31 cellular contexts compared by ENCODE assay signal in genomic region chr17:66018786-66019185, GRCh38.
A peak's percentile ranks its signal among the peaks of the same experiment; 100 is the strongest.
DNase-seq lines count a peak whose midpoint lies in the region; ATAC-seq and TF ChIP-seq lines count a peak whose summit lies in the region.
"Had no signal": no experiment of that assay in that cellular context is flagged by ENCODE, and none has a peak within 500 bp of the region (broad histone marks: within the 10 kb centered on the region; RNA-seq: fewer than 3 reads in every experiment).

No MANE protein-coding gene starts in this region.

- H3K27me3 ChIP-seq in uterus: no peaks in the 10 kb centered on the region
- H3K27me3 ChIP-seq: brain microvascular endothelial cell, esophagus muscularis mucosa, foreskin keratinocyte, ovary, stomach, thyroid gland had no signal

- no peak overlapping the region for H3K27ac ChIP-seq in uterus
- H3K27ac ChIP-seq: brain microvascular endothelial cell, esophagus muscularis mucosa, foreskin keratinocyte, ovary, RWPE1, stomach, thyroid gland had no signal

- intact Hi-C loops in uterus (cut with DNase I; ENCODE audit: low total_unique reads): no loop called here

- peak; percentile 74 for DNase-seq in DMS153 (lab: John Stamatoyannopoulos, UW)
- DNase-seq in NCI-H1436 (lab: John Stamatoyannopoulos, UW): peak; percentile 71
- peak; percentile 33 for DNase-seq in NCI-H345 (lab: John Stamatoyannopoulos, UW)
- DNase-seq in dermis microvascular lymphatic vessel endothelial cell (ENCODE audit: low read depth in 2 of 2): peak; percentile 30 to 84
- DNase-seq in Kasumi-1 (lab: John Stamatoyannopoulos, UW): no peak
- DNase-seq in uterus: no peak
- DNase-seq: ACHN; activated CD4-positive, alpha-beta T cell treated with anti-CD3 and anti-CD28 coated beads, Interleukin-2, amount 50 U/mL, for 48 hours; activated CD8-positive, alpha-beta memory T cell treated with anti-CD3 and anti-CD28 coated beads, Interleukin-2, amount 50 U/mL, for 4 hours; activated naive CD4-positive, alpha-beta T cell treated with anti-CD3 and anti-CD28 coated beads, Interleukin-2, amount 10 ng/mL, durations not matched to agents 7 days and 5 days; BE2C; brain microvascular endothelial cell; COR-L47; effector memory CD8-positive, alpha-beta T cell; foreskin keratinocyte; KBM-7; MM.1S; NCI-H187; NCI-H524 treated with DMSO at 0.1 percent for 48 hours; ovary; retina; small intestine; stimulated activated CD4-positive, alpha-beta T cell treated with anti-CD3 and anti-CD28 coated beads, Interleukin-1b, Interleukin-23, amount 100 ng/mL, for 48 hours; stimulated activated CD8-positive, alpha-beta memory T cell treated with anti-CD3 and anti-CD28 coated beads, Interleukin-4, amount 100 ng/mL, for 48 hours; stomach; thyroid gland had no signal

- TF ChIP-seq CTCF in uterus (IDR thresholded peaks at IDR 0.05): no peak

- H3K4me3 ChIP-seq in uterus: no peak overlapping the region
- H3K4me3 ChIP-seq: esophagus muscularis mucosa, lung, ovary, stomach, thyroid gland had no signal

- no peaks in the 10 kb centered on the region for H3K36me3 ChIP-seq in uterus
- H3K36me3 ChIP-seq: BE2C, brain microvascular endothelial cell, ovary, thyroid gland had no signal

- peaks cover 0 to 12% of the 10 kb centered on the region in 2 donors for H3K9me3 ChIP-seq in uterus
- H3K9me3 ChIP-seq: BE2C, thyroid gland had no signal

- no peak for ATAC-seq in HG03354 (IDR thresholded peaks at IDR 0.05; ENCODE audit: poor library complexity, severe bottlenecking, unreplicated experiment)
- ATAC-seq: activated CD4-positive, CD25-positive, alpha-beta regulatory T cell treated with anti-CD3 and anti-CD28 coated beads, Interleukin-2, amount 50 U/mL, for 24 hours; effector memory CD8-positive, alpha-beta T cell; foreskin keratinocyte had no signal

- H3K4me1 ChIP-seq in uterus: no peaks in the 10 kb centered on the region
- H3K4me1 ChIP-seq: BE2C, esophagus muscularis mucosa, foreskin keratinocyte, stomach, thyroid gland had no signal

- no peak for TF ChIP-seq POLR2A in uterus (IDR thresholded peaks at IDR 0.05)

Comparison
In these comparisons a context has a peak if more than half of its experiments do, and no peak if none do; other contexts are left out.
1. DNase-seq: peak in DMS153 (single experiment), NCI-H1436 (single experiment), NCI-H345 (single experiment) and dermis microvascular lymphatic vessel endothelial cell (2 of 2); none in Kasumi-1 (0 of 2) and uterus (0 of 2).